14 cellular contexts compared by ENCODE assay signal in genomic region chr14:88668448-88669116, GRCh38.
A peak's percentile ranks its signal among the peaks of the same experiment; 100 is the strongest.
DNase-seq lines count a peak whose midpoint lies in the region; ATAC-seq, FAIRE-seq and TF ChIP-seq lines count a peak whose summit lies in the region.
"Had no signal": no experiment of that assay in that cellular context is flagged by ENCODE, and none has a peak within 500 bp of the region (broad histone marks: within the 10 kb centered on the region; RNA-seq: fewer than 3 reads in every experiment).

No MANE protein-coding gene starts in this region.

- no peaks in the 10 kb centered on the region for H3K27me3 Mint-ChIP-seq in progenitor cell of endocrine pancreas

- 0 out of 2 replicates have a peak overlapping the region, but pooled peaks have one; percentile 22 for H2AFZ ChIP-seq in OCI-LY3 (ENCODE audit: low read depth, low read length)

- H3K9ac ChIP-seq in OCI-LY3 (ENCODE audit: low read length): peak overlapping the region; percentile 44

- TF ChIP-seq CTCF in OCI-LY3 (IDR thresholded peaks at IDR 0.05; ENCODE audit: low read depth, low read length) (no peak), progenitor cell of endocrine pancreas (IDR thresholded peaks at IDR 0.05; ENCODE audit: unreplicated experiment) (no peak)

- peaks cover 8% of the 10 kb centered on the region for H3K36me3 Mint-ChIP-seq in progenitor cell of endocrine pancreas (ENCODE audit: insufficient read depth)

- no peak for FAIRE-seq in urothelium cell line (lab: Jason Lieb, UNC)

- no peaks in the 10 kb centered on the region for H3K9me3 ChIP-seq in OCI-LY3 (ENCODE audit: insufficient read depth, low read length)

- ATAC-seq in GM19397 (IDR thresholded peaks at IDR 0.05; ENCODE audit: unreplicated experiment) (peak; percentile 47), HG02970 (IDR thresholded peaks at IDR 0.05; ENCODE audit: low FRiP score, unreplicated experiment) (peak; percentile 29), left lobe of liver (no peak)

- H3K4me3 Mint-ChIP-seq in progenitor cell of endocrine pancreas (ENCODE audit: low read depth): no peak overlapping the region

- H3K27ac ChIP-seq in OCI-LY3 (ENCODE audit: low read length): peak overlapping the region; percentile 55

- H3K36me3 ChIP-seq in OCI-LY3 (replicated peaks; ENCODE audit: low read depth, low read length): no peaks in the 10 kb centered on the region

- H3K4me1 ChIP-seq in OCI-LY3 (ENCODE audit: low read length): peaks cover 25% of the 10 kb centered on the region

- no peaks in the 10 kb centered on the region for H3K79me2 ChIP-seq in OCI-LY3 (ENCODE audit: low read length)

- peak overlapping the region; percentile 62 for H3K4me3 ChIP-seq in OCI-LY3 (ENCODE audit: low read length)

- H3K27me3 ChIP-seq in OCI-LY3 (ENCODE audit: low read depth, low read length): no peaks in the 10 kb centered on the region; the same call in 1 of the 2 replicates

- H3K4me1 Mint-ChIP-seq in progenitor cell of endocrine pancreas (ENCODE audit: low read depth): peaks cover 4% of the 10 kb centered on the region

- no peak overlapping the region for H3K27ac Mint-ChIP-seq in progenitor cell of endocrine pancreas

- peak overlapping the region; percentile 80 for H3K4me2 ChIP-seq in OCI-LY3 (ENCODE audit: low read length)

- in situ Hi-C loops in G401 (cut with HindIII; ENCODE audit: low sequenced_read_pairs): no loop called here

- peaks cover 14% of the 10 kb centered on the region for H3K9me3 Mint-ChIP-seq in progenitor cell of endocrine pancreas (ENCODE audit: low read depth)

- peak; percentile 4 for DNase-seq in G401 (ENCODE audit: low spot score)
- no peak for DNase-seq in NCI-H2196 treated with DMSO at 0.1 percent for 48 hours (lab: John Stamatoyannopoulos, UW; ENCODE audit: unreplicated experiment)
- no peak for DNase-seq in urothelium cell line (ENCODE audit: low spot score)
- no peak for DNase-seq in left lobe of liver (ENCODE audit: low spot score)
- no peak for DNase-seq in progenitor cell of endocrine pancreas (ENCODE audit: low spot score, unreplicated experiment)
- DNase-seq: activated gamma-delta T cell; AML-193; effector CD8-positive, alpha-beta T cell; left cardiac atrium; NCI-H1436; T-helper 2 cell had no signal

- H4K20me1 ChIP-seq in OCI-LY3 (ENCODE audit: insufficient read depth, low read length): no peaks in the 10 kb centered on the region
